20 cellular contexts compared by ENCODE assay signal in genomic region chr4:124499266-124499665, GRCh38.
DNase-seq lines count a peak whose midpoint lies in the region; ATAC-seq and TF ChIP-seq lines count a peak whose summit lies in the region.
"Had no signal": no experiment of that assay in that cellular context is flagged by ENCODE, and none has a peak within 500 bp of the region (broad histone marks: within the 10 kb centered on the region; RNA-seq: fewer than 3 reads in every experiment).

No MANE protein-coding gene starts in this region.

- no peak overlapping the region for H3K23ac ChIP-seq in mesenchymal stem cell (ENCODE audit: low read length in 2 of 2)

- H3K4me3 Mint-ChIP-seq in brain, result peak overlapping the region in 4 of 5 experiments; percentile 8 to 32 (median 22)
- H3K4me3 Mint-ChIP-seq in CD8-positive, alpha-beta memory T cell, result no peak overlapping the region
- H3K4me3 Mint-ChIP-seq: IgD-negative memory B cell had no signal

- H2BK120ac ChIP-seq in mesenchymal stem cell (ENCODE audit: low read depth, low read length), result no peak overlapping the region

- H3K14ac ChIP-seq in mesenchymal stem cell (ENCODE audit: low read length in 2 of 2), result no peak overlapping the region

- POLR2A ChIA-PET in CD8-positive, alpha-beta memory T cell (lab: Charles Lee), result no interaction called here

- peak overlapping the region in 4 of 5 experiments; percentile 1 to 84 (median 28) for H3K27ac Mint-ChIP-seq in brain
- H3K27ac Mint-ChIP-seq in CD8-positive, alpha-beta memory T cell, result no peak overlapping the region
- H3K27ac Mint-ChIP-seq: IgD-negative memory B cell had no signal

- DNase-seq in BE2C (peak; percentile 14), HT1080 (ENCODE audit: low read depth) (peak; percentile 7), mesenchymal stem cell (peak; percentile 20), upper lobe of left lung (no peak), stomach (no peak)
- DNase-seq in CD8-positive, alpha-beta memory T cell, result no peak
- DNase-seq: activated CD8-positive, alpha-beta memory T cell treated with anti-CD3 and anti-CD28 coated beads for 24 hours; COR-L47; esophagus squamous epithelium; GDM1; hypothalamus; left colon; NCI-H526 treated with DMSO at 0.1 percent for 48 hours; RPMI8226; testis had no signal

- TF ChIP-seq POLR2A in upper lobe of left lung (IDR thresholded peaks at IDR 0.05) (no peak), stomach (IDR thresholded peaks at IDR 0.05) (no peak)

- no peak overlapping the region for H2BK5ac ChIP-seq in mesenchymal stem cell (ENCODE audit: low read depth, low read length, poor library complexity, severe bottlenecking)

- H3K4me1 ChIP-seq in BE2C (peaks cover 11% of the 10 kb centered on the region), mesenchymal stem cell (ENCODE audit: control insufficient read depth, insufficient read depth, low read depth, low read length) (no peaks in the 10 kb centered on the region), upper lobe of left lung (no peaks in the 10 kb centered on the region), stomach (no peaks in the 10 kb centered on the region)
- H3K4me1 ChIP-seq in CD8-positive, alpha-beta memory T cell (ENCODE audit: insufficient read depth, low read length), result no peaks in the 10 kb centered on the region
- H3K4me1 ChIP-seq: esophagus squamous epithelium, parathyroid adenoma, testis had no signal

- H3K27me3 Mint-ChIP-seq in brain, result no peaks in the 10 kb centered on the region
- H3K27me3 Mint-ChIP-seq in CD8-positive, alpha-beta memory T cell, result peaks cover 0 to 1% of the 10 kb centered on the region in 2 donors
- H3K27me3 Mint-ChIP-seq: IgD-negative memory B cell had no signal

- H2BK12ac ChIP-seq in mesenchymal stem cell (ENCODE audit: low read length in 2 of 2), result no peak overlapping the region

- no peak for TF ChIP-seq EP300 in upper lobe of left lung (IDR thresholded peaks at IDR 0.05)
- TF ChIP-seq EP300 in stomach (IDR thresholded peaks at IDR 0.05), result no peak

- no peak overlapping the region for H3K4ac ChIP-seq in mesenchymal stem cell (ENCODE audit: low read depth in 1 of 2, low read length in 2 of 2)

- H3K4me1 Mint-ChIP-seq in brain, result peaks cover 55% of the 10 kb centered on the region
- H3K4me1 Mint-ChIP-seq in CD8-positive, alpha-beta memory T cell, result no peaks in the 10 kb centered on the region

- TF ChIP-seq CTCF in BE2C (IDR thresholded peaks at IDR 0.05; ENCODE audit: low read depth, low read length) (no peak), brain (conservative IDR thresholded peaks at IDR 0.05) (no peak), upper lobe of left lung (IDR thresholded peaks at IDR 0.05) (no peak), stomach (IDR thresholded peaks at IDR 0.05) (no peak)

- H3K36me3 ChIP-seq in BE2C (no peaks in the 10 kb centered on the region), mesenchymal stem cell (ENCODE audit: control insufficient read depth in 1 of 2, insufficient read depth in 2 of 2, low read depth in 1 of 2, low read length in 2 of 2) (no peaks in the 10 kb centered on the region), upper lobe of left lung (no peaks in the 10 kb centered on the region), stomach (no peaks in the 10 kb centered on the region)
- H3K36me3 ChIP-seq in CD8-positive, alpha-beta memory T cell (ENCODE audit: insufficient read depth, low read length), result no peaks in the 10 kb centered on the region
- H3K36me3 ChIP-seq: esophagus squamous epithelium had no signal

- no peak overlapping the region for H2AK5ac ChIP-seq in mesenchymal stem cell (ENCODE audit: low read length, severe bottlenecking)

- H3K4me3 ChIP-seq in BE2C (ENCODE audit: low read depth, low read length) (no peak overlapping the region), mesenchymal stem cell (ENCODE audit: insufficient read depth in 1 of 2, low read depth in 1 of 2, low read length in 2 of 2) (no peak overlapping the region), upper lobe of left lung (no peak overlapping the region), stomach (no peak overlapping the region)
- H3K4me3 ChIP-seq in CD8-positive, alpha-beta memory T cell (ENCODE audit: low read length), result no peak overlapping the region
- H3K4me3 ChIP-seq: esophagus squamous epithelium, testis had no signal

- H3K18ac ChIP-seq in mesenchymal stem cell (ENCODE audit: low read depth in 1 of 2, low read length in 2 of 2), result no peak overlapping the region

- H3K27me3 ChIP-seq in BE2C, result no peaks in the 10 kb centered on the region
- H3K27me3 ChIP-seq in mesenchymal stem cell (ENCODE audit: control insufficient read depth in 1 of 2, insufficient read depth in 1 of 2, low read length in 2 of 2), result no peaks in the 10 kb centered on the region
- no peaks in the 10 kb centered on the region for H3K27me3 ChIP-seq in upper lobe of left lung
- H3K27me3 ChIP-seq in stomach, result no peaks in the 10 kb centered on the region
- H3K27me3 ChIP-seq in CD8-positive, alpha-beta memory T cell (ENCODE audit: insufficient read depth, low read length, poor library complexity, severe bottlenecking), result no peaks in the 10 kb centered on the region
- H3K27me3 ChIP-seq: esophagus squamous epithelium, testis had no signal

- intact Hi-C loops in stomach (cut with DNase I; ENCODE audit: low total_unique reads), result no loop called here

- ATAC-seq in HG03175 (IDR thresholded peaks at IDR 0.05; ENCODE audit: unreplicated experiment) (no peak), upper lobe of left lung (ENCODE audit: low FRiP score in 2 of 2) (no peak)
- ATAC-seq: left colon had no signal

- H3K79me1 ChIP-seq in mesenchymal stem cell (replicated peaks; ENCODE audit: low read length, poor library complexity, severe bottlenecking), result no peaks in the 10 kb centered on the region

- H4K91ac ChIP-seq in mesenchymal stem cell (ENCODE audit: low read length), result no peak overlapping the region

- H2BK15ac ChIP-seq in mesenchymal stem cell (ENCODE audit: low read depth, poor library complexity, severe bottlenecking), result peak overlapping the region; percentile 19

- no peaks in the 10 kb centered on the region for H3K36me3 Mint-ChIP-seq in brain
- no peaks in the 10 kb centered on the region for H3K36me3 Mint-ChIP-seq in CD8-positive, alpha-beta memory T cell
- H3K36me3 Mint-ChIP-seq: IgD-negative memory B cell had no signal

- 37% methylated on average over 3 of the region's 3 CpGs for WGBS in mesenchymal stem cell
- 46 to 55% methylated on average over 3 of the region's 3 CpGs for WGBS in upper lobe of left lung, 2 donors
- WGBS in stomach, 5 donors, result 43 to 73% (median 55%) methylated on average over 3 of the region's 3 CpGs

- no peak overlapping the region for H3K27ac ChIP-seq in mesenchymal stem cell (ENCODE audit: low read length, poor library complexity, severe bottlenecking)
- no peak overlapping the region for H3K27ac ChIP-seq in upper lobe of left lung
- H3K27ac ChIP-seq in stomach, result no peak overlapping the region
- H3K27ac ChIP-seq in CD8-positive, alpha-beta memory T cell (ENCODE audit: low read depth, low read length), result no peak overlapping the region
- H3K27ac ChIP-seq: esophagus squamous epithelium, parathyroid adenoma, testis, VCaP had no signal

- peak overlapping the region; percentile 57 for H4K8ac ChIP-seq in mesenchymal stem cell (ENCODE audit: low read length)

- no peak overlapping the region for H3K4me2 ChIP-seq in mesenchymal stem cell (ENCODE audit: low read length, poor library complexity, severe bottlenecking)

- no peak overlapping the region for H3K9ac ChIP-seq in mesenchymal stem cell (ENCODE audit: low read length)
- H3K9ac ChIP-seq: parathyroid adenoma had no signal

- CTCF ChIA-PET in CD8-positive, alpha-beta memory T cell (lab: Charles Lee), result no interaction called here

- no peaks in the 10 kb centered on the region for H3K9me3 Mint-ChIP-seq in brain
- no peaks in the 10 kb centered on the region for H3K9me3 Mint-ChIP-seq in CD8-positive, alpha-beta memory T cell

- no peak overlapping the region for H2AFZ ChIP-seq in mesenchymal stem cell (ENCODE audit: low read depth, low read length)
- H2AFZ ChIP-seq: parathyroid adenoma had no signal

- H3K9me3 ChIP-seq in BE2C, result no peaks in the 10 kb centered on the region
- H3K9me3 ChIP-seq in mesenchymal stem cell (ENCODE audit: control insufficient read depth, low read length), result no peaks in the 10 kb centered on the region
- no peaks in the 10 kb centered on the region for H3K9me3 ChIP-seq in upper lobe of left lung
- H3K9me3 ChIP-seq in stomach, result no peaks in the 10 kb centered on the region
- no peaks in the 10 kb centered on the region for H3K9me3 ChIP-seq in CD8-positive, alpha-beta memory T cell (ENCODE audit: low read length)
- H3K9me3 ChIP-seq: esophagus squamous epithelium, testis had no signal

Comparison
In these comparisons a context has a peak if more than half of its experiments do, and no peak if none do; other contexts are left out.
1. DNase-seq: peak in BE2C (single experiment), HT1080 (single experiment) and mesenchymal stem cell (single experiment); none in upper lobe of left lung (0 of 2), stomach (single experiment) and CD8-positive, alpha-beta memory T cell (0 of 5).
2. H3K27ac Mint-ChIP-seq: peak in brain (4 of 5); none in CD8-positive, alpha-beta memory T cell (0 of 8).
3. H3K4me3 Mint-ChIP-seq: peak in brain (4 of 5); none in CD8-positive, alpha-beta memory T cell (0 of 7).